ENCODE assay signal across 22 cellular contexts in genomic region chr3:141150931-141151330, GRCh38.
DNase-seq lines count a peak whose midpoint lies in the region; FAIRE-seq and TF ChIP-seq lines count a peak whose summit lies in the region.
"Had no signal": no experiment of that assay in that cellular context is flagged by ENCODE, and none has a peak within 500 bp of the region (broad histone marks: within the 10 kb centered on the region; RNA-seq: fewer than 3 reads in every experiment).

No MANE protein-coding gene starts in this region.

- H3K36me3 ChIP-seq in testis (ENCODE audit: low read depth, missing control alignments), result no peaks in the 10 kb centered on the region
- H3K36me3 ChIP-seq: BLaER1 had no signal

- no peaks in the 10 kb centered on the region for H3K27me3 ChIP-seq in testis
- H3K27me3 ChIP-seq: BLaER1 had no signal

- H3K4me1 ChIP-seq in testis, result no peaks in the 10 kb centered on the region
- H3K4me1 ChIP-seq: BLaER1, Caco-2 had no signal

- H3K27ac Mint-ChIP-seq in mesothelial cell of epicardium (peak overlapping the region; percentile 51), nephron progenitor cell (peak overlapping the region; percentile 16)
- H3K27ac Mint-ChIP-seq: B cell; CD4-positive, CD25-positive, alpha-beta regulatory T cell; CD8-positive, alpha-beta T cell had no signal

- WGBS in testis, 2 donors, result 74 to 89% methylated on average over 2 of the region's 2 CpGs

- no peaks in the 10 kb centered on the region for H3K9me3 Mint-ChIP-seq in mesothelial cell of epicardium
- no peaks in the 10 kb centered on the region for H3K9me3 Mint-ChIP-seq in nephron progenitor cell
- H3K9me3 Mint-ChIP-seq: CD8-positive, alpha-beta T cell; H9 had no signal

- H3K4me3 Mint-ChIP-seq in mesothelial cell of epicardium (no peak overlapping the region), nephron progenitor cell (no peak overlapping the region)
- H3K4me3 Mint-ChIP-seq: B cell; CD4-positive, CD25-positive, alpha-beta regulatory T cell; CD8-positive, alpha-beta T cell; H9 had no signal

- H3K4me1 Mint-ChIP-seq in mesothelial cell of epicardium, result peaks cover 9% of the 10 kb centered on the region
- H3K4me1 Mint-ChIP-seq in nephron progenitor cell, result peaks cover 14% of the 10 kb centered on the region
- H3K4me1 Mint-ChIP-seq: B cell; CD4-positive, CD25-positive, alpha-beta regulatory T cell had no signal

- H3K27me3 Mint-ChIP-seq in mesothelial cell of epicardium (ENCODE audit: low read depth), result no peaks in the 10 kb centered on the region
- H3K27me3 Mint-ChIP-seq in nephron progenitor cell (ENCODE audit: low read depth, poor library complexity), result peaks cover 10% of the 10 kb centered on the region

- no peak for TF ChIP-seq CTCF in mesothelial cell of epicardium (IDR thresholded peaks at IDR 0.05; ENCODE audit: unreplicated experiment)
- TF ChIP-seq CTCF in nephron progenitor cell (IDR thresholded peaks at IDR 0.05), result no peak
- no peak for TF ChIP-seq CTCF in testis (IDR thresholded peaks at IDR 0.05)

- H3K36me3 Mint-ChIP-seq in mesothelial cell of epicardium, result no peaks in the 10 kb centered on the region
- H3K36me3 Mint-ChIP-seq in nephron progenitor cell (ENCODE audit: low read depth), result peaks cover 20% of the 10 kb centered on the region
- H3K36me3 Mint-ChIP-seq: CD4-positive, CD25-positive, alpha-beta regulatory T cell; CD8-positive, alpha-beta T cell had no signal

- no peak overlapping the region for H3K4me3 ChIP-seq in testis
- H3K4me3 ChIP-seq: BLaER1, GM12878, GM23248 had no signal

- TF ChIP-seq POLR2A in H54 (IDR thresholded peaks at IDR 0.05; ENCODE audit: low read depth, low read length) (no peak), testis (IDR thresholded peaks at IDR 0.05) (no peak)

- DNase-seq in NCI-H2171 treated with DMSO at 0.1 percent for 48 hours (lab: John Stamatoyannopoulos, UW) (peak; percentile 24), NCI-H2171 (lab: John Stamatoyannopoulos, UW) (no peak), mesothelial cell of epicardium (ENCODE audit: low spot score in 2 of 2, unreplicated experiment in 2 of 2) (no peak), nephron progenitor cell (no peak), H54 (ENCODE audit: insufficient read length, low spot score) (no peak), testis (no peak)
- DNase-seq: Caco-2; CD4-positive, CD25-positive, alpha-beta regulatory T cell; CD8-positive, alpha-beta T cell; DMS153; DND-41; GDM1; H9 had no signal

- no peak for FAIRE-seq in H54 (lab: Jason Lieb, UNC)
- FAIRE-seq: A204.1, GM12878, GM19239, H1 had no signal

- intact Hi-C loops in testis (cut with DNase I; ENCODE audit: low total_unique reads), result no loop called here

- no peaks in the 10 kb centered on the region for H3K9me3 ChIP-seq in testis
- H3K9me3 ChIP-seq: BLaER1, Caco-2 had no signal

- H3K27ac ChIP-seq in testis, result no peak overlapping the region
- H3K27ac ChIP-seq: 22Rv1, BLaER1, C4-2B, GM23248 had no signal
